Comparison of ENCODE assay signal across 22 cellular contexts in the genomic region with DNA sequence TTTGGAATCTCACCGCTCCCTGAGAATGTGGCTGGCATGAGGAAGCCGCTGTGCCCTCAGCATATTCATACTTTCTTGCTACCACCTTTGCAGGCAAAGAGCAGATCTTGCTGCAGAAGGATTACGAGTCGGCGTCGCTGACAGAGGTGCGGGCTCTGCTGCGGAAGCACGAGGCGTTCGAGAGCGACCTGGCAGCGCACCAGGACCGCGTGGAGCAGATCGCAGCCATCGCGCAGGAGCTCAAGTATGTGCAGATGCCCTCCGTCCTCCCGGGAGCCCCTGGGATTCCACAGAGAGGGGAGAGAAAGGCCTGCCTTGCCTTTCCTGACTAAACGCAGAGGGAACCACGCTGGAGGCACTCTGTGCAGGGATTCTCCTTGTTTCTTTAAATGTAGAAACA. TPM values are rescaled to one million over a fixed set of nuclear protein-coding genes. Genes with fewer than 3 reads are reported as not detected.
"Had no signal": no experiment of that assay in that cellular context is flagged by ENCODE, and none has a peak within 500 bp of the region (broad histone marks: within the 10 kb centered on the region; RNA-seq: fewer than 3 reads in every experiment).

No MANE protein-coding gene starts in this region.

- H3K27ac ChIP-seq: HL-60, KMS-11 had no signal

- ATAC-seq: K562, SK-N-SH treated with all-trans-retinoic acid at 6 μM for 48 hours had no signal

- H3K4me3 ChIP-seq: K562 had no signal

- DNase-seq: Kasumi-1, MM.1S, NCI-H1105, NCI-H1417, NCI-H1436 treated with DMSO at 0.1 percent for 48 hours, NCI-H1694, NCI-H187 treated with DMSO at 0.1 percent for 48 hours, NCI-H2029 treated with DMSO at 0.1 percent for 48 hours, NCI-H2171, NCI-H226, NCI-H446, NCI-H510A, NCI-H524 treated with DMSO at 0.1 percent for 48 hours, NCI-H69, NCI-H774, RPMI8226, SHP77 had no signal

RNA-seq across cellular contexts. Expression of a gene that starts 58.2 kb away (rescaled TPM):
- polyA plus RNA-seq: IgD-negative memory B cell had no signal
